11 cellular contexts compared by ENCODE assay signal in the genomic region with DNA sequence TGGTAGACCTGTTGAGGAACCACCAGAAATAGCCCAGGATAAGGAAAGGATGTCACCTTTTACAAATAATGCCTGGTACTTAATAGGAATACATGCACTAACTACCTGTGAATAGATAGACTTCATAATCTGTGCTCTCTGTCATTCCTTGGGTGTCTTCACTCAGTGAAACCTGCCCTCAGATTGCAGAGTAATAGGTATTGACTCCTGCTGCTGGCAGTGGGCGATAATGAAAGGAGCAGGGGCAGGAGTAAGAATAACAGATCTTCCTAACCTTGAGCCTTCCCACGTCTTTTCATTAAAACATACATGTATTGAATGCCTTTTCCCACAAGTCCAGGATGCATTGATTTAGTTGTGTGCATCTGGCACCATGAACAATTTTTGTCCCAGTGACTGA. TPM values are rescaled to one million over a fixed set of nuclear protein-coding genes. Genes with fewer than 3 reads are reported as not detected.
"Had no signal": no experiment of that assay in that cellular context is flagged by ENCODE, and none has a peak within 500 bp of the region (broad histone marks: within the 10 kb centered on the region; RNA-seq: fewer than 3 reads in every experiment).

No MANE protein-coding gene starts in this region.

- H3K27ac Mint-ChIP-seq: GM23338, H9, HFFc6 had no signal

- H3K4me1 ChIP-seq: HAP-1 had no signal

- DNase-seq: GM23248, GOT3, H7, H9, HCEC 1CT, HFFc6 had no signal

- H3K9ac ChIP-seq: GM23248 had no signal

- H3K27ac ChIP-seq: GM23248 had no signal

- H3K4me1 Mint-ChIP-seq: GM23338, H9 had no signal

- H2AFZ ChIP-seq: GM23248, GM23338 had no signal

- H3K4me2 ChIP-seq: GM23338 had no signal

- H3K9me3 ChIP-seq: HAP-1 had no signal

- FAIRE-seq: H1, H54 had no signal

- H3K36me3 ChIP-seq: HAP-1 had no signal

- H3K4me3 Mint-ChIP-seq: GM23338, H9, HFFc6 had no signal

- H3K4me3 ChIP-seq: GM23248, GM23338, HAP-1 had no signal

- H3K9me3 Mint-ChIP-seq: GM23338, H9, HFFc6 had no signal

RNA-seq across cellular contexts. Expression of gene FABP3, which starts 16.4 kb away (rescaled TPM):
- total RNA-seq: H4 had no signal
